13 cellular contexts compared by ENCODE assay signal in genomic region chr2:205612661-205613060, GRCh38.
DNase-seq lines count a peak whose midpoint lies in the region; ATAC-seq and TF ChIP-seq lines count a peak whose summit lies in the region.
"Had no signal": no experiment of that assay in that cellular context is flagged by ENCODE, and none has a peak within 500 bp of the region (broad histone marks: within the 10 kb centered on the region; RNA-seq: fewer than 3 reads in every experiment).

No MANE protein-coding gene starts in this region.

- intact Hi-C loops in left ventricle myocardium superior (cut with micrococcal nuclease) = no loop called here

- no peak overlapping the region for H3K9ac ChIP-seq in mesendoderm (ENCODE audit: low read length)

- CTCF ChIA-PET in activated CD8-positive, alpha-beta memory T cell treated with anti-CD3 and anti-CD28 coated beads, Interleukin-2, amount 10 ng/mL, durations not matched to agents 7 days and 5 days (lab: Charles Lee) = no interaction called here

- H3K4me3 ChIP-seq in NB4 (ENCODE audit: low read depth, low read length) (no peak overlapping the region), mesendoderm (ENCODE audit: low read length) (no peak overlapping the region)
- H3K4me3 ChIP-seq: SJSA1 had no signal

- H2BK5ac ChIP-seq in mesendoderm (ENCODE audit: low read length) = no peak overlapping the region

- H2BK15ac ChIP-seq in mesendoderm (replicated peaks; ENCODE audit: low read depth) = no peak overlapping the region

- H3K79me2 ChIP-seq in mesendoderm (ENCODE audit: control insufficient read depth, insufficient read depth, low read length) = no peaks in the 10 kb centered on the region

- no CpG with 5 or more reads among the region's 5 CpGs for WGBS in mesendoderm (ENCODE audit: extremely low coverage, insufficient coverage, low lambda C conversion rate)

- no peak for TF ChIP-seq CTCF in NB4 (IDR thresholded peaks at IDR 0.05; ENCODE audit: low read depth, low read length)

- H3K27me3 ChIP-seq in mesendoderm (ENCODE audit: insufficient read depth, low read length, poor library complexity) = no peaks in the 10 kb centered on the region
- H3K27me3 ChIP-seq: SJSA1 had no signal

- no peaks in the 10 kb centered on the region for H3K36me3 ChIP-seq in mesendoderm (ENCODE audit: control insufficient read depth, insufficient read depth, low read length)
- H3K36me3 ChIP-seq: SJSA1 had no signal

- peak; percentile 60 for ATAC-seq in activated CD8-positive, alpha-beta memory T cell treated with anti-CD3 and anti-CD28 coated beads, Interleukin-2, amount 10 ng/mL, durations not matched to agents 7 days and 5 days
- ATAC-seq in GM18868 (IDR thresholded peaks at IDR 0.05; ENCODE audit: unreplicated experiment) = no peak
- ATAC-seq in left ventricle myocardium superior = no peak
- ATAC-seq: esophagus mucosa had no signal

- no peak overlapping the region for H2BK120ac ChIP-seq in mesendoderm (ENCODE audit: low read depth, low read length)

- H3K18ac ChIP-seq in mesendoderm (ENCODE audit: low read length) = no peak overlapping the region

- no peak overlapping the region for H2AK5ac ChIP-seq in mesendoderm (ENCODE audit: low read length)

- H3K4me1 ChIP-seq in mesendoderm (ENCODE audit: control insufficient read depth, low read depth, low read length) = peaks cover 7% of the 10 kb centered on the region
- H3K4me1 ChIP-seq: SJSA1 had no signal

- no peak overlapping the region for H3K4me2 ChIP-seq in mesendoderm (ENCODE audit: low read length)

- H3K27ac Mint-ChIP-seq in activated CD8-positive, alpha-beta memory T cell treated with anti-CD3 and anti-CD28 coated beads, Interleukin-2, amount 10 ng/mL, durations not matched to agents 7 days and 5 days = no peak overlapping the region

- no peak overlapping the region for H3K4ac ChIP-seq in mesendoderm (ENCODE audit: low read depth, low read length)

- no peak for TF ChIP-seq POLR2A in NB4 (IDR thresholded peaks at IDR 0.05; ENCODE audit: extremely low read depth, insufficient read length)

- no peak overlapping the region for H4K5ac ChIP-seq in mesendoderm (ENCODE audit: low read length)

- peaks cover 6% of the 10 kb centered on the region for H3K27me3 Mint-ChIP-seq in activated CD8-positive, alpha-beta memory T cell treated with anti-CD3 and anti-CD28 coated beads, Interleukin-2, amount 10 ng/mL, durations not matched to agents 7 days and 5 days

- no peaks in the 10 kb centered on the region for H3K9me3 Mint-ChIP-seq in activated CD8-positive, alpha-beta memory T cell treated with anti-CD3 and anti-CD28 coated beads, Interleukin-2, amount 10 ng/mL, durations not matched to agents 7 days and 5 days (ENCODE audit: low read depth)

- peaks cover 12% of the 10 kb centered on the region for H3K4me1 Mint-ChIP-seq in activated CD8-positive, alpha-beta memory T cell treated with anti-CD3 and anti-CD28 coated beads, Interleukin-2, amount 10 ng/mL, durations not matched to agents 7 days and 5 days

- no peaks in the 10 kb centered on the region for H3K79me1 ChIP-seq in mesendoderm (ENCODE audit: low read length)

- H3K4me3 Mint-ChIP-seq in activated CD8-positive, alpha-beta memory T cell treated with anti-CD3 and anti-CD28 coated beads, Interleukin-2, amount 10 ng/mL, durations not matched to agents 7 days and 5 days = no peak overlapping the region

- DNase-seq in NB4 (ENCODE audit: low read depth) = peak; percentile 61
- DNase-seq in activated CD8-positive, alpha-beta memory T cell treated with anti-CD3 and anti-CD28 coated beads, Interleukin-2, amount 10 ng/mL, durations not matched to agents 7 days and 5 days = peak; percentile 50
- DNase-seq in mesendoderm = peak; percentile 41
- DNase-seq in stimulated activated CD8-positive, alpha-beta memory T cell treated with anti-CD3 and anti-CD28 coated beads, Interleukin-4, amount 100 ng/mL, for 24 hours (ENCODE audit: low read depth) = peak; percentile 53
- no peak for DNase-seq in SW480 (ENCODE audit: low spot score)
- DNase-seq in NCI-H524 (lab: John Stamatoyannopoulos, UW) = no peak
- no peak for DNase-seq in left ventricle myocardium superior
- DNase-seq: DMS79, left cardiac atrium, NCI-H226 had no signal

- H3K36me3 Mint-ChIP-seq in activated CD8-positive, alpha-beta memory T cell treated with anti-CD3 and anti-CD28 coated beads, Interleukin-2, amount 10 ng/mL, durations not matched to agents 7 days and 5 days = no peaks in the 10 kb centered on the region

- no peak overlapping the region for H3K27ac ChIP-seq in mesendoderm (ENCODE audit: low read depth, low read length)
- H3K27ac ChIP-seq: SJSA1 had no signal

- H3K56ac ChIP-seq in mesendoderm (ENCODE audit: low read length) = no peak overlapping the region

- no peak overlapping the region for H3K23ac ChIP-seq in mesendoderm (ENCODE audit: low read length)

- no peak overlapping the region for H4K8ac ChIP-seq in mesendoderm (ENCODE audit: low read depth, low read length)

Comparison
In these comparisons a context has a peak if more than half of its experiments do, and no peak if none do; other contexts are left out.
1. DNase-seq: peak in NB4 (single experiment), activated CD8-positive, alpha-beta memory T cell treated with anti-CD3 and anti-CD28 coated beads, Interleukin-2, amount 10 ng/mL, durations not matched to agents 7 days and 5 days (single experiment), mesendoderm (single experiment) and stimulated activated CD8-positive, alpha-beta memory T cell treated with anti-CD3 and anti-CD28 coated beads, Interleukin-4, amount 100 ng/mL, for 24 hours (single experiment); none in SW480 (single experiment), NCI-H524 (0 of 2) and left ventricle myocardium superior (single experiment).